ENCODE assay signal across 8 cellular contexts in the genomic region with DNA sequence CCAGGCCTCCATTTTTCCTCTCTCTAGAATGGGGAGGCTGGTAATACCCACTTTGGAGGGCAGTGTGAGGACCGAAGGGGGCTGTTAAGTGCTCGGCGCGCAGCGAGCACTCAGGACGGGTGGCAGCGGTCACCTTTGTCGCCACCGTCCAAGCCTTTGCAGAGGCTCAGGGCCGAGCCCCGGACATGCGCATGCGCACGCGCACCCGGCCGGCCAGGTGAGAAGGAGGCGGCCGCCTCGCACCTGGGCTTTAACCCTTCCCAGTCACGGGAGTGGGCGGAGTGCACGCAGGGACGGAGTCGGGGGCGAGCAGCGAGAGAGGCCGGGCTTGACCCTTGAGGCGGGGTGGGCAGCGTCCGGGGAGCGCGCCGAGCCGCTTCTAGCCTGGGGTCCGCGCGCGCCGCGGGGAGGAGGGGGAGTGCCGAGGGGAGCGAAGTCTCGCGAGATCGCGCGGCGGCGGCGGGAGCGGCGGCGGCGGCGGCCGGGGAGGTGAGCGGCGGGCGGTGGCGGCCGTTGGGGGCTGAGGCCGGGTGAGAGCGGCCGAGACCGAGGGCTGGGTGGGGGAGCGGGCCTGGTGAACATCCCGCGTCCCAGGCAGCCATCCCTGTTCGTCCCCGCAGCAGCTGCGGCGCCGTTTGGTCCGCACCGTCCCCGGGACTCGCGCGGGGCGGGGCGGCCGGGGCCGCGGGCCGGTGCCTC. TPM values are rescaled to one million over a fixed set of nuclear protein-coding genes. Genes with fewer than 3 reads are reported as not detected.
DNase-seq lines count a peak whose midpoint lies in the region; ATAC-seq and TF ChIP-seq lines count a peak whose summit lies in the region.

A gene with protein sequence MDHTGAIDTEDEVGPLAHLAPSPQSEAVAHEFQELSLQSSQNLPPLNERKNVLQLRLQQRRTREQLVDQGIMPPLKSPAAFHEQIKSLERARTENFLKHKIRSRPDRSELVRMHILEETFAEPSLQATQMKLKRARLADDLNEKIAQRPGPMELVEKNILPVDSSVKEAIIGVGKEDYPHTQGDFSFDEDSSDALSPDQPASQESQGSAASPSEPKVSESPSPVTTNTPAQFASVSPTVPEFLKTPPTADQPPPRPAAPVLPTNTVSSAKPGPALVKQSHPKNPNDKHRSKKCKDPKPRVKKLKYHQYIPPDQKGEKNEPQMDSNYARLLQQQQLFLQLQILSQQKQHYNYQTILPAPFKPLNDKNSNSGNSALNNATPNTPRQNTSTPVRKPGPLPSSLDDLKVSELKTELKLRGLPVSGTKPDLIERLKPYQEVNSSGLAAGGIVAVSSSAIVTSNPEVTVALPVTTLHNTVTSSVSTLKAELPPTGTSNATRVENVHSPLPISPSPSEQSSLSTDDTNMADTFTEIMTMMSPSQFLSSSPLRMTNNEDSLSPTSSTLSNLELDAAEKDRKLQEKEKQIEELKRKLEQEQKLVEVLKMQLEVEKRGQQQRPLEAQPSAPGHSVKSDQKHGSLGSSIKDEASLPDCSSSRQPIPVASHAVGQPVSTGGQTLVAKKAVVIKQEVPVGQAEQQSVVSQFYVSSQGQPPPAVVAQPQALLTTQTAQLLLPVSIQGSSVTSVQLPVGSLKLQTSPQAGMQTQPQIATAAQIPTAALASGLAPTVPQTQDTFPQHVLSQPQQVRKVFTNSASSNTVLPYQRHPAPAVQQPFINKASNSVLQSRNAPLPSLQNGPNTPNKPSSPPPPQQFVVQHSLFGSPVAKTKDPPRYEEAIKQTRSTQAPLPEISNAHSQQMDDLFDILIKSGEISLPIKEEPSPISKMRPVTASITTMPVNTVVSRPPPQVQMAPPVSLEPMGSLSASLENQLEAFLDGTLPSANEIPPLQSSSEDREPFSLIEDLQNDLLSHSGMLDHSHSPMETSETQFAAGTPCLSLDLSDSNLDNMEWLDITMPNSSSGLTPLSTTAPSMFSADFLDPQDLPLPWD (plus strand): TSS at position 443 of the 699 bp plus-strand sequence. CDS start 69,288 bp downstream, outside the sequence.

- intact Hi-C loops in activated CD8-positive, alpha-beta T cell treated with anti-CD3 and anti-CD28 coated beads for 36 hours (cut with micrococcal nuclease), result no loop called here
- intact Hi-C loops in lower lobe of right lung (cut with DNase I), result no loop called here

- peak within 1 kb of the TSS; percentile 82 for H3K4me3 Mint-ChIP-seq in activated CD8-positive, alpha-beta T cell treated with anti-CD3 and anti-CD28 coated beads for 36 hours

- peak; percentile 84 for ATAC-seq in GM19023 (IDR thresholded peaks at IDR 0.05; ENCODE audit: unreplicated experiment)
- ATAC-seq in HG03175 (IDR thresholded peaks at IDR 0.05; ENCODE audit: unreplicated experiment), result peak; percentile 84
- peak; percentile 94 for ATAC-seq in activated CD8-positive, alpha-beta T cell treated with anti-CD3 and anti-CD28 coated beads for 36 hours
- peak; percentile 92 to 96 for ATAC-seq in lower lobe of right lung

- no peaks in the 10 kb centered on the region for H3K36me3 ChIP-seq in lower lobe of right lung

- peaks cover 5% of the 10 kb centered on the region for H3K27me3 Mint-ChIP-seq in activated CD8-positive, alpha-beta T cell treated with anti-CD3 and anti-CD28 coated beads for 36 hours

- H3K4me3 ChIP-seq in AG10803 (ENCODE audit: low read length) (peak within 1 kb of the TSS; percentile 75), lower lobe of right lung (peak within 1 kb of the TSS; percentile 89)

- H3K36me3 Mint-ChIP-seq in activated CD8-positive, alpha-beta T cell treated with anti-CD3 and anti-CD28 coated beads for 36 hours (ENCODE audit: low read depth), result no peaks in the 10 kb centered on the region

- H3K4me1 Mint-ChIP-seq in activated CD8-positive, alpha-beta T cell treated with anti-CD3 and anti-CD28 coated beads for 36 hours (ENCODE audit: low read depth), result peaks cover 14% of the 10 kb centered on the region

- CTCF ChIA-PET in activated CD8-positive, alpha-beta T cell treated with anti-CD3 and anti-CD28 coated beads for 36 hours (lab: Charles Lee), result interaction anchor here (1.2 kb wide), 1 partner anchor 99 kb away, joined by 3 read pairs; no protein-coding TSS in a partner anchor

- no peak for TF ChIP-seq CTCF in AG10803 (conservative IDR thresholded peaks at IDR 0.05; ENCODE audit: low read length)
- TF ChIP-seq CTCF in activated CD8-positive, alpha-beta T cell treated with anti-CD3 and anti-CD28 coated beads for 36 hours (IDR thresholded peaks at IDR 0.05), result no peak
- no peak for TF ChIP-seq CTCF in lower lobe of right lung (IDR thresholded peaks at IDR 0.05)

- H3K9me3 Mint-ChIP-seq in activated CD8-positive, alpha-beta T cell treated with anti-CD3 and anti-CD28 coated beads for 36 hours, result no peaks in the 10 kb centered on the region

- POLR2A ChIA-PET in activated CD8-positive, alpha-beta T cell treated with anti-CD3 and anti-CD28 coated beads for 36 hours (lab: Charles Lee), result no interaction called here

- peak within 1 kb of the TSS; percentile 84 for H3K27ac ChIP-seq in lower lobe of right lung

- H3K27ac Mint-ChIP-seq in activated CD8-positive, alpha-beta T cell treated with anti-CD3 and anti-CD28 coated beads for 36 hours, result peak within 1 kb of the TSS; percentile 83

- no peaks in the 10 kb centered on the region for H3K27me3 ChIP-seq in lower lobe of right lung (ENCODE audit: low read depth)

- H3K4me1 ChIP-seq in lower lobe of right lung, result peaks cover 15% of the 10 kb centered on the region

- no peaks in the 10 kb centered on the region for H3K9me3 ChIP-seq in lower lobe of right lung

- DNase-seq in AG10803 (ENCODE audit: low read depth) (peak; percentile 43), NCI-H69 (lab: John Stamatoyannopoulos, UW) (peak; percentile 94), ecto neural progenitor cell (ENCODE audit: low spot score) (peak; percentile 93), lower lobe of right lung (peak; percentile 84)
- peak; percentile 80 for DNase-seq in activated CD8-positive, alpha-beta T cell treated with anti-CD3 and anti-CD28 coated beads for 36 hours
- DNase-seq in stimulated activated CD4-positive, alpha-beta T cell treated with anti-CD3 and anti-CD28 coated beads, TNF-alpha, amount 100 ng/mL, for 24 hours (ENCODE audit: low read depth in 3 of 3), result peak; percentile 46 to 75 (median 64)

RNA-seq across cellular contexts. Expression of the gene that starts here (rescaled TPM):
- total RNA-seq in activated CD8-positive, alpha-beta T cell treated with anti-CD3 and anti-CD28 coated beads for 36 hours, result 10 to 100 TPM; 10.3 to 12.0 TPM
- total RNA-seq in lower lobe of right lung, result 50.8 TPM

Comparison
In these comparisons a context has a peak if more than half of its experiments do, and no peak if none do; other contexts are left out.
1. Peak in every context shown above with its lines: DNase-seq, ATAC-seq, H3K4me3 ChIP-seq and H3K27ac ChIP-seq.
2. DNase-seq: peak in every context shown above with its lines; median percentile 94 in NCI-H69; 93 in ecto neural progenitor cell; 84 in lower lobe of right lung; 80 in activated CD8-positive, alpha-beta T cell treated with anti-CD3 and anti-CD28 coated beads for 36 hours; 64 in stimulated activated CD4-positive, alpha-beta T cell treated with anti-CD3 and anti-CD28 coated beads, TNF-alpha, amount 100 ng/mL, for 24 hours; 43 in AG10803.